14 cellular contexts compared by ENCODE assay signal in the genomic region with DNA sequence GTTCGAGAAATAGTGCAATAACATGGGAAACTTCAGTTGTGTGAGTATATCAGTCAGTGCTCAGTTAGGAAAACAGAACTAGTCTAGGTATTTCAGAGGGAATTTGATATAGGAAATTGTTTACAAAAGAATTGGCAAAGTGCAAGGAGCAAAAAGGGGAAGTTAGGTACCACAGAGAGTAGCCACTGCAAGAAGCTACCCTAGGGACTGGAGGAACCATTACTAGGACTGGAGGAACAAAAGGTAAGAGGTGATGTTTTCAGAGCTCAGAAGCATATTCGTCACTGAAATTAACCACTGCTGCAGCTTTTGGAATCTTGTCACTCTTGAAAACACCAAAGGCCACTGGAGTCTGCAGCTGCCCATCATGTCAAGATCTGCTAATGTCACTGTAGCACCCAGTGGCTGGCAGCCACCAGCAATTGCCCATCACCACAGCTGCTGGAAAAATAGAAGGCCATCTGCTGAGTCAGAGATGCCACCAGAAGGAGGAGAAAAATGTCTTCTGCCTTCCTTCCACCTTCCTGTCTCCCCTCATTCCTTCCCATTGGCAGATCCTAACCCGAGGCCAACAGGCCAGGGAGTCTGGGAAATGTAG.
DNase-seq lines count a peak whose midpoint lies in the region; ATAC-seq lines count a peak whose summit lies in the region.
"Had no signal": no experiment of that assay in that cellular context is flagged by ENCODE, and none has a peak within 500 bp of the region (broad histone marks: within the 10 kb centered on the region; RNA-seq: fewer than 3 reads in every experiment).

No MANE protein-coding gene starts in this region.

- ATAC-seq in GM18502 (IDR thresholded peaks at IDR 0.05; ENCODE audit: poor library complexity, unreplicated experiment) (peak; percentile 78), GM21576 (IDR thresholded peaks at IDR 0.05; ENCODE audit: unreplicated experiment) (peak; percentile 60), HG03378 (IDR thresholded peaks at IDR 0.05; ENCODE audit: unreplicated experiment) (peak; percentile 78), GM18519 (IDR thresholded peaks at IDR 0.05; ENCODE audit: low FRiP score, unreplicated experiment) (no peak)
- ATAC-seq: K562, upper lobe of right lung had no signal

- peak; percentile 10 for DNase-seq in UCSD-AML1 (lab: John Stamatoyannopoulos, UW; ENCODE audit: unreplicated experiment)
- no peak for DNase-seq in NCI-H1694 (lab: John Stamatoyannopoulos, UW)
- DNase-seq in NCI-H1048 (lab: John Stamatoyannopoulos, UW), result no peak
- DNase-seq in SW480 (ENCODE audit: low spot score), result no peak
- DNase-seq: activated effector memory CD4-positive, alpha-beta T cell treated with Interleukin-2 at 50 U/mL for 16 hours; GF-D8; NCI-H146; occipital lobe; upper lobe of right lung had no signal
